9 cellular contexts compared by ENCODE assay signal in genomic region chr17:80826955-80827645, GRCh38.
DNase-seq lines count a peak whose midpoint lies in the region; ATAC-seq lines count a peak whose summit lies in the region.
"Had no signal": no experiment of that assay in that cellular context is flagged by ENCODE, and none has a peak within 500 bp of the region (broad histone marks: within the 10 kb centered on the region; RNA-seq: fewer than 3 reads in every experiment).

No MANE protein-coding gene starts in this region.

- H3K27ac ChIP-seq in SJCRH30, result peak overlapping the region; percentile 21
- no peak overlapping the region for H3K27ac ChIP-seq in naive thymus-derived CD4-positive, alpha-beta T cell (ENCODE audit: low read depth, low read length)
- H3K27ac ChIP-seq in CD8-positive, alpha-beta memory T cell (ENCODE audit: low read depth, low read length), result no peak overlapping the region

- no peaks in the 10 kb centered on the region for H3K9me3 ChIP-seq in SJCRH30 (replicated peaks)
- H3K9me3 ChIP-seq in naive thymus-derived CD4-positive, alpha-beta T cell (ENCODE audit: control insufficient read depth in 2 of 3, low read length in 3 of 3), result no peaks in the 10 kb centered on the region
- H3K9me3 ChIP-seq in CD8-positive, alpha-beta memory T cell (ENCODE audit: low read length), result no peaks in the 10 kb centered on the region

- H3K27me3 Mint-ChIP-seq in naive thymus-derived CD4-positive, alpha-beta T cell, result no peaks in the 10 kb centered on the region
- H3K27me3 Mint-ChIP-seq in CD8-positive, alpha-beta memory T cell, result no peaks in the 10 kb centered on the region
- H3K27me3 Mint-ChIP-seq: naive B cell had no signal

- H3K4me3 Mint-ChIP-seq in naive thymus-derived CD4-positive, alpha-beta T cell, result peak overlapping the region in 1 of 10 donors; percentile 17
- H3K4me3 Mint-ChIP-seq in CD8-positive, alpha-beta memory T cell, result no peak overlapping the region
- H3K4me3 Mint-ChIP-seq: naive B cell had no signal

- intact Hi-C loops in naive thymus-derived CD4-positive, alpha-beta T cell (cut with micrococcal nuclease), result no loop called here

- DNase-seq in H4 (ENCODE audit: low spot score) (peak; percentile 97), SJCRH30 (peak; percentile 69 to 70), epidermal melanocyte (ENCODE audit: insufficient read length, low spot score) (peak; percentile 88), NCI-H524 treated with DMSO at 0.1 percent for 48 hours (lab: John Stamatoyannopoulos, UW) (no peak), DMS79 (lab: John Stamatoyannopoulos, UW) (no peak)
- peak in 1 of 9 donors; percentile 48 for DNase-seq in naive thymus-derived CD4-positive, alpha-beta T cell
- DNase-seq in CD8-positive, alpha-beta memory T cell, result no peak
- DNase-seq: naive B cell had no signal

- no peak overlapping the region for H3K4me3 ChIP-seq in SJCRH30
- H3K4me3 ChIP-seq in naive thymus-derived CD4-positive, alpha-beta T cell (ENCODE audit: low read length), result no peak overlapping the region
- H3K4me3 ChIP-seq in CD8-positive, alpha-beta memory T cell (ENCODE audit: low read length), result no peak overlapping the region

- CTCF ChIA-PET in naive thymus-derived CD4-positive, alpha-beta T cell (lab: Charles Lee), result interaction anchor here (0.7 kb wide), 1 partner anchor 37 kb away, joined by 3 read pairs; no protein-coding TSS in a partner anchor
- CTCF ChIA-PET in CD8-positive, alpha-beta memory T cell (lab: Charles Lee), result no interaction called here

- H3K36me3 ChIP-seq in SJCRH30, result peaks cover 12% of the 10 kb centered on the region
- H3K36me3 ChIP-seq in naive thymus-derived CD4-positive, alpha-beta T cell (ENCODE audit: control insufficient read depth in 2 of 3, insufficient read depth in 3 of 3, low read length in 3 of 3), result peaks cover 0 to 59% (median 0%) of the 10 kb centered on the region in 3 experiments
- H3K36me3 ChIP-seq in CD8-positive, alpha-beta memory T cell (ENCODE audit: insufficient read depth, low read length), result no peaks in the 10 kb centered on the region

- POLR2A ChIA-PET in naive thymus-derived CD4-positive, alpha-beta T cell (lab: Charles Lee), result interaction anchor here (0.7 to 1.1 kb wide), 5 partner anchors 11 to 40 kb away, joined by 3 to 6 read pairs (median 3); no protein-coding TSS in a partner anchor
- POLR2A ChIA-PET in CD8-positive, alpha-beta memory T cell (lab: Charles Lee), result no interaction called here

- ATAC-seq in naive thymus-derived CD4-positive, alpha-beta T cell, result peak; percentile 68
- ATAC-seq in GM21528 (IDR thresholded peaks at IDR 0.05; ENCODE audit: low FRiP score, unreplicated experiment), result no peak

- H3K9me3 Mint-ChIP-seq in naive thymus-derived CD4-positive, alpha-beta T cell, result peaks cover 0 to 3% (median 0%) of the 10 kb centered on the region in 11 donors
- H3K9me3 Mint-ChIP-seq in CD8-positive, alpha-beta memory T cell, result no peaks in the 10 kb centered on the region
- H3K9me3 Mint-ChIP-seq: naive B cell had no signal

- no peaks in the 10 kb centered on the region for H3K27me3 ChIP-seq in SJCRH30
- no peaks in the 10 kb centered on the region for H3K27me3 ChIP-seq in naive thymus-derived CD4-positive, alpha-beta T cell (ENCODE audit: control insufficient read depth in 2 of 2, insufficient read depth in 2 of 2, low read length in 2 of 2)
- no peaks in the 10 kb centered on the region for H3K27me3 ChIP-seq in CD8-positive, alpha-beta memory T cell (ENCODE audit: insufficient read depth, low read length, poor library complexity, severe bottlenecking)

- H3K4me1 Mint-ChIP-seq in naive thymus-derived CD4-positive, alpha-beta T cell, result peaks cover 8 to 55% (median 23%) of the 10 kb centered on the region in 7 donors
- H3K4me1 Mint-ChIP-seq in CD8-positive, alpha-beta memory T cell, result peaks cover 9 to 18% (median 11%) of the 10 kb centered on the region in 3 donors

- H3K27ac Mint-ChIP-seq in naive thymus-derived CD4-positive, alpha-beta T cell, result peak overlapping the region in 5 of 9 donors; percentile 5 to 90 (median 48)
- no peak overlapping the region for H3K27ac Mint-ChIP-seq in CD8-positive, alpha-beta memory T cell

- H3K4me1 ChIP-seq in SJCRH30, result peaks cover 11% of the 10 kb centered on the region
- peaks cover 3 to 6% of the 10 kb centered on the region in 2 donors for H3K4me1 ChIP-seq in naive thymus-derived CD4-positive, alpha-beta T cell (ENCODE audit: control insufficient read depth in 2 of 2, insufficient read depth in 2 of 2, low read length in 2 of 2)
- H3K4me1 ChIP-seq in CD8-positive, alpha-beta memory T cell (ENCODE audit: insufficient read depth, low read length), result peaks cover 6% of the 10 kb centered on the region

- peaks cover 8 to 39% (median 22%) of the 10 kb centered on the region in 5 donors for H3K36me3 Mint-ChIP-seq in naive thymus-derived CD4-positive, alpha-beta T cell
- peaks cover 0 to 55% (median 11%) of the 10 kb centered on the region in 3 donors for H3K36me3 Mint-ChIP-seq in CD8-positive, alpha-beta memory T cell

Comparison
In these comparisons a context has a peak if more than half of its experiments do, and no peak if none do; other contexts are left out.
1. DNase-seq: peak in H4 (single experiment), SJCRH30 (2 of 2) and epidermal melanocyte (single experiment); none in NCI-H524 treated with DMSO at 0.1 percent for 48 hours (single experiment), CD8-positive, alpha-beta memory T cell (0 of 5) and DMS79 (single experiment).
2. H3K27ac Mint-ChIP-seq: peak in naive thymus-derived CD4-positive, alpha-beta T cell (5 of 9); none in CD8-positive, alpha-beta memory T cell (0 of 8).